28 cellular contexts compared by ENCODE assay signal in genomic region chr17:43430936-43431649, GRCh38. TPM values are rescaled to one million over a fixed set of nuclear protein-coding genes. Genes with fewer than 3 reads are reported as not detected.
DNase-seq lines count a peak whose midpoint lies in the region; FAIRE-seq and TF ChIP-seq lines count a peak whose summit lies in the region.
"Had no signal": no experiment of that assay in that cellular context is flagged by ENCODE, and none has a peak within 500 bp of the region (broad histone marks: within the 10 kb centered on the region; RNA-seq: fewer than 3 reads in every experiment).

No MANE protein-coding gene starts in this region.

- no peak overlapping the region for H3K9ac ChIP-seq in kidney (ENCODE audit: low read length in 2 of 2)
- no peak overlapping the region for H3K9ac ChIP-seq in skeletal muscle satellite cell (ENCODE audit: low read depth, low read length)
- H3K9ac ChIP-seq: KMS-11 had no signal

- H3K36me3 ChIP-seq in HEK293 (ENCODE audit: control insufficient read depth in 2 of 2, insufficient read depth in 1 of 2, low read length in 2 of 2) (no peaks in the 10 kb centered on the region), kidney (ENCODE audit: control insufficient read depth in 1 of 2, insufficient read depth in 2 of 2, low read length in 2 of 2) (no peaks in the 10 kb centered on the region), skeletal muscle satellite cell (ENCODE audit: insufficient read depth, low read length) (no peaks in the 10 kb centered on the region)
- H3K36me3 ChIP-seq: cardiac muscle cell, pancreas, sigmoid colon had no signal

- TF ChIP-seq CTCF in HEK293 (tag by site-specific recombination; IDR thresholded peaks at IDR 0.05), result no peak
- TF ChIP-seq CTCF in brain (conservative IDR thresholded peaks at IDR 0.05), result no peak
- no peak for TF ChIP-seq CTCF in kidney (IDR thresholded peaks at IDR 0.05; ENCODE audit: borderline replicate concordance, extremely low read depth, insufficient read depth)

- peak; percentile 34 for DNase-seq in kidney
- DNase-seq in frontal cortex (ENCODE audit: low spot score in 2 of 2), result no peak
- DNase-seq in globus pallidus (ENCODE audit: low spot score), result no peak
- DNase-seq in RKO (ENCODE audit: low spot score), result no peak
- DNase-seq: activated CD8-positive, alpha-beta T cell treated with anti-CD3 and anti-CD28 coated beads, Interleukin-2, amount 10 ng/mL, durations not matched to agents 7 days and 5 days; activated gamma-delta T cell treated with Interleukin-2 at 50 U/mL for 16 hours; activated T-cell treated with anti-CD3 and anti-CD28 coated beads, Interleukin-2, amount 50 U/mL, for 1 hour; CD4-positive, alpha-beta memory T cell; DMS53; dorsolateral prefrontal cortex; erythroblast; GF-D8; HFFc6; kidney glomerular epithelial cell; MV-4-11; naive B cell; NCI-H187; pancreas; stimulated activated CD8-positive, alpha-beta memory T cell treated with anti-CD3 and anti-CD28 coated beads, Interleukin-4, amount 100 ng/mL, for 48 hours; T-helper 9 cell had no signal

- H3K4me1 Mint-ChIP-seq in brain, result peaks cover 36% of the 10 kb centered on the region
- H3K4me1 Mint-ChIP-seq: CD4-positive, alpha-beta memory T cell had no signal

- peaks cover 0 to 6% (median 0%) of the 10 kb centered on the region in 5 experiments for H3K9me3 Mint-ChIP-seq in brain
- H3K9me3 Mint-ChIP-seq: HFFc6, memory B cell, naive B cell had no signal

- H3K9me3 ChIP-seq in HEK293 (ENCODE audit: control insufficient read depth, insufficient read depth, low read depth, low read length), result no peaks in the 10 kb centered on the region
- no peaks in the 10 kb centered on the region for H3K9me3 ChIP-seq in kidney (ENCODE audit: control insufficient read depth in 1 of 2, low read length in 2 of 2)
- no peaks in the 10 kb centered on the region for H3K9me3 ChIP-seq in skeletal muscle satellite cell (replicated peaks; ENCODE audit: low read length)
- H3K9me3 ChIP-seq: pancreas, sigmoid colon had no signal

- no peaks in the 10 kb centered on the region for H3K27me3 Mint-ChIP-seq in brain

- H3K4me3 ChIP-seq in HEK293 (ENCODE audit: low read depth, low read length) (no peak overlapping the region), kidney (ENCODE audit: low read length in 2 of 2) (no peak overlapping the region), skeletal muscle satellite cell (ENCODE audit: low read length) (no peak overlapping the region)
- H3K4me3 ChIP-seq: cardiac muscle cell, pancreas, sigmoid colon had no signal

- POLR2A ChIA-PET in HEK293 (lab: Yijun Ruan, JAX), result interaction anchor here (1.0 kb wide), 1 partner anchor 32 kb away, joined by 3 read pairs; the partner anchor contains the start of gene ARL4D

- H3K4me2 ChIP-seq in skeletal muscle satellite cell (ENCODE audit: low read length), result peak overlapping the region; percentile 28
- H3K4me2 ChIP-seq: KMS-11 had no signal

- FAIRE-seq in kidney (lab: Jason Lieb, UNC) (no peak), frontal cortex (lab: Jason Lieb, UNC) (no peak)
- FAIRE-seq: pancreas had no signal

- H3K36me3 Mint-ChIP-seq in brain, result no peaks in the 10 kb centered on the region
- H3K36me3 Mint-ChIP-seq: CD4-positive, alpha-beta memory T cell; memory B cell; naive B cell had no signal

- H3K4me3 Mint-ChIP-seq in brain, result peak overlapping the region in 2 of 5 experiments; percentile 21 to 47
- H3K4me3 Mint-ChIP-seq: activated CD8-positive, alpha-beta T cell treated with anti-CD3 and anti-CD28 coated beads, Interleukin-2, amount 10 ng/mL, durations not matched to agents 7 days and 5 days; CD4-positive, alpha-beta memory T cell; memory B cell had no signal

- H3K4me1 ChIP-seq in HEK293 (ENCODE audit: control insufficient read depth, insufficient read depth, low read length) (no peaks in the 10 kb centered on the region; the same call in 1 of the 2 replicates), kidney (ENCODE audit: control insufficient read depth in 1 of 2, insufficient read depth in 1 of 2, low read depth in 1 of 2, low read length in 2 of 2) (peaks cover 0 to 6% of the 10 kb centered on the region in 2 donors), skeletal muscle satellite cell (ENCODE audit: control insufficient read depth, insufficient read depth, low read length) (peaks cover 22% of the 10 kb centered on the region)
- H3K4me1 ChIP-seq: pancreas had no signal

- H3K27ac Mint-ChIP-seq in brain, result peak overlapping the region; percentile 1 to 89 (median 72)
- H3K27ac Mint-ChIP-seq: activated CD8-positive, alpha-beta T cell treated with anti-CD3 and anti-CD28 coated beads, Interleukin-2, amount 10 ng/mL, durations not matched to agents 7 days and 5 days; CD4-positive, alpha-beta memory T cell; HFFc6; memory B cell had no signal

- CTCF ChIA-PET in HEK293 (lab: Yijun Ruan, JAX), result interaction anchor here (1.6 to 2.8 kb wide), 3 partner anchors 9 to 52 kb away, joined by 5 to 14 read pairs (median 5); partner anchors contain the start of gene DHX8

- intact Hi-C loops in kidney (cut with DNase I), result no loop called here

- H3K27ac ChIP-seq in HEK293 (ENCODE audit: extremely low read depth, low read depth, low read length), result no peak overlapping the region
- peak overlapping the region in 1 of 2 donors; percentile 53 for H3K27ac ChIP-seq in kidney (ENCODE audit: low read depth in 2 of 2, low read length in 2 of 2)
- H3K27ac ChIP-seq: cardiac muscle cell, KMS-11, pancreas, RWPE1 had no signal

- peaks cover 2% of the 10 kb centered on the region for H3K27me3 ChIP-seq in skeletal muscle satellite cell (ENCODE audit: control insufficient read depth, insufficient read depth, low read length)
- H3K27me3 ChIP-seq: cardiac muscle cell, pancreas, sigmoid colon had no signal

TF ChIP-seq in HEK293, 187 proteins besides CTCF, POLR2A, EP300 and RAD21:
- TF ChIP-seq, protein P1, sequence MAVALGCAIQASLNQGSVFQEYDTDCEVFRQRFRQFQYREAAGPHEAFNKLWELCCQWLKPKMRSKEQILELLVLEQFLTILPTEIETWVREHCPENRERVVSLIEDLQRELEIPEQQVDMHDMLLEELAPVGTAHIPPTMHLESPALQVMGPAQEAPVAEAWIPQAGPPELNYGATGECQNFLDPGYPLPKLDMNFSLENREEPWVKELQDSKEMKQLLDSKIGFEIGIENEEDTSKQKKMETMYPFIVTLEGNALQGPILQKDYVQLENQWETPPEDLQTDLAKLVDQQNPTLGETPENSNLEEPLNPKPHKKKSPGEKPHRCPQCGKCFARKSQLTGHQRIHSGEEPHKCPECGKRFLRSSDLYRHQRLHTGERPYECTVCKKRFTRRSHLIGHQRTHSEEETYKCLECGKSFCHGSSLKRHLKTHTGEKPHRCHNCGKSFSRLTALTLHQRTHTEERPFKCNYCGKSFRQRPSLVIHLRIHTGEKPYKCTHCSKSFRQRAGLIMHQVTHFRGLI (tag by site-specific recombination; IDR thresholded peaks at IDR 0.05), result 0 out of 2 replicates have a peak, but pooled peaks have one; percentile 34
- TF ChIP-seq ZNF335 (tag by site-specific recombination; conservative IDR thresholded peaks at IDR 0.05), result no peak

RNA-seq across cellular contexts. Expression of gene ARL4D, which starts 32.3 kb away (rescaled TPM):
- polyA plus RNA-seq in brain (ENCODE audit: insufficient read depth, low read depth, low replicate concordance), result 9.2 TPM
- total RNA-seq in kidney, result 48.8 TPM
- polyA plus RNA-seq in kidney (ENCODE audit: insufficient read depth, low read depth, low replicate concordance), result 81.2 TPM
- total RNA-seq in skeletal muscle satellite cell (2012; rRNA removed), result 26.4 and 27.7 TPM in 2 replicates
- 39.5 TPM for total RNA-seq in frontal cortex

RNA-seq across cellular contexts. Expression of gene DHX8, which starts 52.7 kb away (rescaled TPM):
- polyA plus RNA-seq in brain (ENCODE audit: insufficient read depth, low read depth, low replicate concordance) (54.1 TPM), kidney (ENCODE audit: insufficient read depth, low read depth, low replicate concordance) (28.7 TPM)
- total RNA-seq in kidney (53.9 TPM), frontal cortex (40.8 TPM)
- 28.4 and 29.9 TPM in 2 replicates for total RNA-seq in skeletal muscle satellite cell (2012; rRNA removed)
